1 cellular context compared by ENCODE assay signal in genomic region chr2:12978058-12978835, GRCh38.
A peak's percentile ranks its signal among the peaks of the same experiment; 100 is the strongest.
TF ChIP-seq lines count a peak whose summit lies in the region.

No MANE protein-coding gene starts in this region.

TF ChIP-seq in K562, 482 proteins besides CTCF, POLR2A, EP300 and RAD21:
- TF ChIP-seq C11orf30 (IDR thresholded peaks at IDR 0.05; ENCODE audit: low read depth) (0 out of 2 replicates have a peak, but pooled peaks have one; percentile 8), CHD2 (IDR thresholded peaks at IDR 0.05; ENCODE audit: low read depth, low read length) (no peak)
